14 cellular contexts compared by ENCODE assay signal in the genomic region with DNA sequence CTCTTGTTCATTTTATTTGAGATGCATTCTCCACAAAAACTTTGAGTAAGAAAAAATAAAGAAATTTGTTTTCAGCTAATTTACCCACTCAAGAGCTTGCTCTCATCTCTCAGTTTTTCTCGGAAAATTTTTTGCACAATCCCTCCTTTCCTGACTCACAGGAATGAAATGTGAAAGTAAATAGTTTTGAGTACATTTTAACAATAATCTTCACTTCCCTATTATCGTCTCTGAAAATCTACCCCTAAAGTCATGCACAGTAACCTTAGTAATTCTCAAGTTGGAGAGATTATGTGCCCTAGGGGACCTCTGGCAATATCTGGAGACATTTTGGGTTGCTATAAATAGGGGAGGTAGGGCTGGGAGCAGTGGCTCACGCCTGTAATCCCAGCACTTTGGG. TPM values are rescaled to one million over a fixed set of nuclear protein-coding genes. Genes with fewer than 3 reads are reported as not detected.
DNase-seq lines count a peak whose midpoint lies in the region; ATAC-seq and TF ChIP-seq lines count a peak whose summit lies in the region.
"Had no signal": no experiment of that assay in that cellular context is flagged by ENCODE, and none has a peak within 500 bp of the region (broad histone marks: within the 10 kb centered on the region; RNA-seq: fewer than 3 reads in every experiment).

No MANE protein-coding gene starts in this region.

- H3K9ac ChIP-seq in PC-3 (ENCODE audit: low read length) = peak overlapping the region; percentile 27

- H2AFZ ChIP-seq in PC-3 (ENCODE audit: low read length) = peak overlapping the region; percentile 63

- no peaks in the 10 kb centered on the region for H3K27me3 ChIP-seq in CD4-positive, CD25-positive, alpha-beta regulatory T cell (ENCODE audit: control insufficient read depth, insufficient read depth, low read length)
- no peaks in the 10 kb centered on the region for H3K27me3 ChIP-seq in PC-3 (ENCODE audit: low read length)
- H3K27me3 ChIP-seq in gastrocnemius medialis = no peaks in the 10 kb centered on the region

- no TSS peak for BruUV-seq in PC-3 (replicated peaks; lab: Mats Ljungman, UMichigan)

- no peak overlapping the region for H3K4me3 ChIP-seq in CD4-positive, CD25-positive, alpha-beta regulatory T cell (ENCODE audit: low read depth, low read length)
- H3K4me3 ChIP-seq in PC-3 (ENCODE audit: low read length) (peak overlapping the region; percentile 50), fibroblast of pulmonary artery (replicated peaks; ENCODE audit: low read depth, low read length) (no peak overlapping the region), gastrocnemius medialis (no peak overlapping the region)

- H3K36me3 ChIP-seq in CD4-positive, CD25-positive, alpha-beta regulatory T cell (ENCODE audit: control insufficient read depth, insufficient read depth, low read length) = no peaks in the 10 kb centered on the region
- H3K36me3 ChIP-seq in PC-3 (ENCODE audit: low read depth, low read length) (no peaks in the 10 kb centered on the region), gastrocnemius medialis (no peaks in the 10 kb centered on the region)

- no peak for TF ChIP-seq POLR2A in gastrocnemius medialis (IDR thresholded peaks at IDR 0.05)

- peak overlapping the region; percentile 96 for H3K4me2 ChIP-seq in PC-3 (ENCODE audit: low read length)

- H3K36me3 Mint-ChIP-seq in CD4-positive, CD25-positive, alpha-beta regulatory T cell = peaks cover 5% of the 10 kb centered on the region

- intact Hi-C loops in PC-3 (cut with micrococcal nuclease) = loop anchor here (1.0 kb wide), 1 partner anchor 93 kb away; no protein-coding TSS in a partner anchor
- intact Hi-C loops in gastrocnemius medialis (cut with DNase I; ENCODE audit: low total_unique reads) = no loop called here

- H3K79me2 ChIP-seq in PC-3 (ENCODE audit: low read length) = peaks cover 71% of the 10 kb centered on the region

- H4K20me1 ChIP-seq in PC-3 (ENCODE audit: low read length) = no peaks in the 10 kb centered on the region

- peaks cover 0 to 20% (median 9%) of the 10 kb centered on the region in 4 donors for H3K4me1 Mint-ChIP-seq in CD4-positive, CD25-positive, alpha-beta regulatory T cell

- CTCF ChIA-PET in PC-3 (lab: Charles Lee) = no interaction called here

- H3F3A ChIP-seq in PC-3 (ENCODE audit: low read length, unreplicated experiment) = no peaks in the 10 kb centered on the region

- POLR2A ChIA-PET in PC-3 (lab: Charles Lee; ENCODE audit: unreplicated experiment) = no interaction called here

- H3K9me2 ChIP-seq in PC-3 (replicated peaks; ENCODE audit: low read length) = no peaks in the 10 kb centered on the region

- H3K4me3 Mint-ChIP-seq in CD4-positive, CD25-positive, alpha-beta regulatory T cell = peak overlapping the region in 3 of 4 donors; percentile 3 to 85 (median 16)

- no peak for ATAC-seq in CD4-positive, CD25-positive, alpha-beta regulatory T cell (ENCODE audit: low read depth in 2 of 2)
- ATAC-seq in PC-3 = peak; percentile 30
- no peak for ATAC-seq in gastrocnemius medialis
- no peak for ATAC-seq in GM19351 (IDR thresholded peaks at IDR 0.05; ENCODE audit: unreplicated experiment)
- no peak for ATAC-seq in HG02970 (IDR thresholded peaks at IDR 0.05; ENCODE audit: low FRiP score, unreplicated experiment)
- ATAC-seq: Panc1 had no signal

- no peaks in the 10 kb centered on the region for H3K9me3 ChIP-seq in CD4-positive, CD25-positive, alpha-beta regulatory T cell (ENCODE audit: control insufficient read depth in 2 of 2, low read length in 2 of 2)
- no peaks in the 10 kb centered on the region for H3K9me3 ChIP-seq in PC-3 (ENCODE audit: low read length)
- no peaks in the 10 kb centered on the region for H3K9me3 ChIP-seq in gastrocnemius medialis

- no peak for TF ChIP-seq CTCF in PC-3 (conservative IDR thresholded peaks at IDR 0.05; ENCODE audit: low read depth, low read length)
- TF ChIP-seq CTCF in fibroblast of pulmonary artery (IDR thresholded peaks at IDR 0.05; ENCODE audit: low read length, missing control alignments) = no peak
- no peak for TF ChIP-seq CTCF in gastrocnemius medialis (IDR thresholded peaks at IDR 0.05 in 4 of 5, conservative IDR thresholded peaks at IDR 0.05 in 1 of 5)
- TF ChIP-seq CTCF in GM10266 (IDR thresholded peaks at IDR 0.05; ENCODE audit: control insufficient read depth, insufficient read depth, low read depth, missing control alignments) = no peak

- no peaks in the 10 kb centered on the region for H3K27me3 Mint-ChIP-seq in CD4-positive, CD25-positive, alpha-beta regulatory T cell

- no peak overlapping the region for H3K27ac Mint-ChIP-seq in CD4-positive, CD25-positive, alpha-beta regulatory T cell

- H3K9me3 Mint-ChIP-seq in CD4-positive, CD25-positive, alpha-beta regulatory T cell = no peaks in the 10 kb centered on the region

- no peak overlapping the region for H3K27ac ChIP-seq in CD4-positive, CD25-positive, alpha-beta regulatory T cell (ENCODE audit: insufficient read depth, low read length, poor library complexity, severe bottlenecking)
- peak overlapping the region; percentile 66 for H3K27ac ChIP-seq in PC-3 (ENCODE audit: low read length)
- peak overlapping the region in 3 of 4 donors; percentile 22 to 36 (median 33) for H3K27ac ChIP-seq in gastrocnemius medialis

- in situ Hi-C loops in gastrocnemius medialis (cut with MboI; ENCODE audit: low sequenced_read_pairs in 4 of 4) = no loop called here

- DNase-seq in CD4-positive, CD25-positive, alpha-beta regulatory T cell = no peak
- DNase-seq in PC-3 (peak; percentile 81), fibroblast of pulmonary artery (ENCODE audit: low read depth) (peak; percentile 53), gastrocnemius medialis (no peak), GM10266 (ENCODE audit: extremely low spot score) (no peak), activated T-cell treated with anti-CD3 and anti-CD28 coated beads for 4 hours (no peak)
- DNase-seq: activated CD8-positive, alpha-beta memory T cell treated with anti-CD3 and anti-CD28 coated beads, Interleukin-2, amount 50 U/mL, for 4 hours; stimulated activated CD8-positive, alpha-beta memory T cell treated with anti-CD3 and anti-CD28 coated beads, Interleukin-4, amount 100 ng/mL, for 48 hours had no signal

- H3K4me1 ChIP-seq in CD4-positive, CD25-positive, alpha-beta regulatory T cell (ENCODE audit: control insufficient read depth, insufficient read depth, low read length, poor library complexity, severe bottlenecking) = peaks cover 17% of the 10 kb centered on the region
- H3K4me1 ChIP-seq in PC-3 (ENCODE audit: insufficient read depth, low read length) (peaks cover 54% of the 10 kb centered on the region), gastrocnemius medialis (peaks cover 15 to 16% of the 10 kb centered on the region in 2 donors)

RNA-seq across cellular contexts. Expression of a gene that starts 2.6 kb away (rescaled TPM):
- total RNA-seq in CD4-positive, CD25-positive, alpha-beta regulatory T cell = 11.1 TPM
- polyA plus RNA-seq in CD4-positive, CD25-positive, alpha-beta regulatory T cell = 10 to 100 TPM; 43.2 to 54.3 (median 50.5) TPM
- 98.0 and 130 TPM in 2 replicates for total RNA-seq in PC-3 (2014; rRNA removed)
- 10 to 100 TPM; 21.4 to 29.4 (median 23.4) TPM for total RNA-seq in gastrocnemius medialis

RNA-seq across cellular contexts. Expression of a gene that starts 26.5 kb away (rescaled TPM):
- not detected for total RNA-seq in CD4-positive, CD25-positive, alpha-beta regulatory T cell
- polyA plus RNA-seq in CD4-positive, CD25-positive, alpha-beta regulatory T cell = not detected
- total RNA-seq in PC-3 (2014; rRNA removed) (not detected in 2 replicates), gastrocnemius medialis (not detected)
- total RNA-seq: frontal cortex, lung microvascular endothelial cell, skeletal muscle tissue had no signal

Comparison
In these comparisons a context has a peak if more than half of its experiments do, and no peak if none do; other contexts are left out.
1. DNase-seq: peak in PC-3 (single experiment) and fibroblast of pulmonary artery (single experiment); none in CD4-positive, CD25-positive, alpha-beta regulatory T cell (0 of 3), gastrocnemius medialis (0 of 2), GM10266 (single experiment) and activated T-cell treated with anti-CD3 and anti-CD28 coated beads for 4 hours (single experiment).